In the genomic region with DNA sequence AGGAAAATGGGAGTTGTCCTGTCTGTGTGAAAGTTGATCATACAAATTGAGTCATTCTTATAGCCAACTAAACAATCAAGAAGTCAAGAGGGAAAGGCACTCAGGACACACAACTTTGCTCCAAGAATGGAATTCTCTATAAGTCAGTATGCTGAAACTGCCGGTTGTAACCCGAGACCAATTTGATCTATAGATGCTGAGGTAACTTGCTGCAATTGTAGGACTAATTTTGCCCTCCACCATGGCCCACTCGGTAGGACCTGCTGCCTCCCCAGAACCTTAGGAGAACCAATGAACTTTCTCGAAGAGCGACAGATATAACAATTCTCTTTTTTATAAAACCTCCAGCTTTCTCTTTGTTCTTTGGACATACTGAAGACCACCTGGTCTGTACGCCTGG, we compare ENCODE assay signal across 14 cellular contexts.
DNase-seq lines count a peak whose midpoint lies in the region; ATAC-seq and TF ChIP-seq lines count a peak whose summit lies in the region.
"Had no signal": no experiment of that assay in that cellular context is flagged by ENCODE, and none has a peak within 500 bp of the region (broad histone marks: within the 10 kb centered on the region; RNA-seq: fewer than 3 reads in every experiment).

No MANE protein-coding gene starts in this region.

- no peaks in the 10 kb centered on the region for H3K9me3 Mint-ChIP-seq in CD4-positive, alpha-beta T cell
- H3K9me3 Mint-ChIP-seq in HFFc6, result no peaks in the 10 kb centered on the region
- H3K9me3 Mint-ChIP-seq in activated CD4-positive, alpha-beta memory T cell treated with anti-CD3 and anti-CD28 coated beads, Interleukin-2, amount 10 ng/mL, durations not matched to agents 7 days and 5 days, result no peaks in the 10 kb centered on the region
- no peaks in the 10 kb centered on the region for H3K9me3 Mint-ChIP-seq in immature natural killer cell

- intact Hi-C loops in CD4-positive, alpha-beta T cell (cut with DNase I, micrococcal nuclease), result loop anchor here (5.0 to 10.0 kb wide), 5 partner anchors 381 to 1546 kb away; partner anchors contain the start of genes CDK8 (in 1 of the 2) and NUP58 (in 1 of the 2)

- no peaks in the 10 kb centered on the region for H3K27me3 ChIP-seq in CD4-positive, alpha-beta T cell (ENCODE audit: control insufficient read depth, insufficient read depth, low read length)
- H3K27me3 ChIP-seq: colonic mucosa, SJSA1, suprapubic skin had no signal

- ATAC-seq in CD4-positive, alpha-beta T cell (ENCODE audit: poor library complexity), result no peak
- no peak for ATAC-seq in GM18498 (IDR thresholded peaks at IDR 0.05; ENCODE audit: unreplicated experiment)
- no peak for ATAC-seq in GM18868 (IDR thresholded peaks at IDR 0.05; ENCODE audit: unreplicated experiment)
- ATAC-seq: right cardiac atrium had no signal

- POLR2A ChIA-PET in CD4-positive, alpha-beta T cell (lab: Charles Lee), result no interaction called here
- POLR2A ChIA-PET in activated CD4-positive, alpha-beta memory T cell treated with anti-CD3 and anti-CD28 coated beads, Interleukin-2, amount 10 ng/mL, durations not matched to agents 7 days and 5 days (lab: Charles Lee), result interaction anchor here (1.0 kb wide), 1 partner anchor 8 kb away, joined by 3 read pairs; no protein-coding TSS in a partner anchor

- H3K9me3 ChIP-seq in CD4-positive, alpha-beta T cell (ENCODE audit: control insufficient read depth, low read length), result no peaks in the 10 kb centered on the region
- H3K9me3 ChIP-seq: colonic mucosa, SJSA1, suprapubic skin had no signal

- DNase-seq in CD4-positive, alpha-beta T cell, result no peak
- DNase-seq in HFFc6, result no peak
- no peak for DNase-seq in activated CD4-positive, alpha-beta memory T cell treated with anti-CD3 and anti-CD28 coated beads, Interleukin-2, amount 10 ng/mL, durations not matched to agents 7 days and 5 days
- no peak for DNase-seq in immature natural killer cell
- DNase-seq in hepatic stellate cell (ENCODE audit: low spot score), result no peak
- DNase-seq in AG08396 (ENCODE audit: low spot score), result no peak
- DNase-seq: activated CD4-positive, alpha-beta T cell treated with anti-CD3 and anti-CD28 coated beads, Interleukin-2, amount 50 U/mL, for 1 hour; colonic mucosa; NCI-H1930; right cardiac atrium had no signal

- peaks cover 18% of the 10 kb centered on the region for H3K4me1 Mint-ChIP-seq in CD4-positive, alpha-beta T cell (ENCODE audit: low read depth)
- H3K4me1 Mint-ChIP-seq in HFFc6 (ENCODE audit: low read depth), result peaks cover 19% of the 10 kb centered on the region
- H3K4me1 Mint-ChIP-seq in activated CD4-positive, alpha-beta memory T cell treated with anti-CD3 and anti-CD28 coated beads, Interleukin-2, amount 10 ng/mL, durations not matched to agents 7 days and 5 days, result peaks cover 35% of the 10 kb centered on the region
- H3K4me1 Mint-ChIP-seq in immature natural killer cell, result peaks cover 22 to 23% of the 10 kb centered on the region in 2 donors

- H3K27me3 Mint-ChIP-seq in CD4-positive, alpha-beta T cell, result no peaks in the 10 kb centered on the region
- H3K27me3 Mint-ChIP-seq in HFFc6 (ENCODE audit: insufficient read depth) (peaks cover 9% of the 10 kb centered on the region), immature natural killer cell (ENCODE audit: low read depth in 3 of 3) (peaks cover 8 to 9% (median 9%) of the 10 kb centered on the region in 3 donors)
- no peaks in the 10 kb centered on the region for H3K27me3 Mint-ChIP-seq in activated CD4-positive, alpha-beta memory T cell treated with anti-CD3 and anti-CD28 coated beads, Interleukin-2, amount 10 ng/mL, durations not matched to agents 7 days and 5 days

- peaks cover 14% of the 10 kb centered on the region for H3K36me3 Mint-ChIP-seq in CD4-positive, alpha-beta T cell (ENCODE audit: low read depth)
- H3K36me3 Mint-ChIP-seq in HFFc6 (ENCODE audit: low read depth) (no peaks in the 10 kb centered on the region), immature natural killer cell (no peaks in the 10 kb centered on the region)
- H3K36me3 Mint-ChIP-seq in activated CD4-positive, alpha-beta memory T cell treated with anti-CD3 and anti-CD28 coated beads, Interleukin-2, amount 10 ng/mL, durations not matched to agents 7 days and 5 days (ENCODE audit: low read depth), result peaks cover 4% of the 10 kb centered on the region

- CTCF ChIA-PET in CD4-positive, alpha-beta T cell (lab: Charles Lee), result no interaction called here
- CTCF ChIA-PET in activated CD4-positive, alpha-beta memory T cell treated with anti-CD3 and anti-CD28 coated beads, Interleukin-2, amount 10 ng/mL, durations not matched to agents 7 days and 5 days (lab: Charles Lee), result no interaction called here

- H3K27ac Mint-ChIP-seq in CD4-positive, alpha-beta T cell, result no peak overlapping the region
- H3K27ac Mint-ChIP-seq in HFFc6 (0 out of 2 replicates have a peak overlapping the region, but pooled peaks have one; percentile 21), immature natural killer cell (no peak overlapping the region)
- no peak overlapping the region for H3K27ac Mint-ChIP-seq in activated CD4-positive, alpha-beta memory T cell treated with anti-CD3 and anti-CD28 coated beads, Interleukin-2, amount 10 ng/mL, durations not matched to agents 7 days and 5 days

- TF ChIP-seq CTCF in CD4-positive, alpha-beta T cell (IDR thresholded peaks at IDR 0.05), result no peak
- TF ChIP-seq CTCF in HFFc6 (IDR thresholded peaks at IDR 0.05), result no peak

- H3K27ac ChIP-seq in CD4-positive, alpha-beta T cell (ENCODE audit: low read depth, low read length), result no peak overlapping the region
- H3K27ac ChIP-seq: colonic mucosa, SJSA1, suprapubic skin had no signal

- H3K4me3 Mint-ChIP-seq in CD4-positive, alpha-beta T cell, result peak overlapping the region; percentile 70
- peak overlapping the region; percentile 48; the same call in 1 of the 2 replicates for H3K4me3 Mint-ChIP-seq in HFFc6
- H3K4me3 Mint-ChIP-seq in activated CD4-positive, alpha-beta memory T cell treated with anti-CD3 and anti-CD28 coated beads, Interleukin-2, amount 10 ng/mL, durations not matched to agents 7 days and 5 days, result peak overlapping the region; percentile 52
- H3K4me3 Mint-ChIP-seq in immature natural killer cell, result peak overlapping the region in 3 of 5 donors; percentile 27 to 57 (median 42)
